In genomic region chr4:3715251-3716033, GRCh38 we compare ENCODE assay signal across 17 cellular contexts. TPM values are rescaled to one million over a fixed set of nuclear protein-coding genes. Genes with fewer than 3 reads are reported as not detected.
DNase-seq lines count a peak whose midpoint lies in the region; ATAC-seq and TF ChIP-seq lines count a peak whose summit lies in the region.
"Had no signal": no experiment of that assay in that cellular context is flagged by ENCODE, and none has a peak within 500 bp of the region (broad histone marks: within the 10 kb centered on the region; RNA-seq: fewer than 3 reads in every experiment).

No MANE protein-coding gene starts in this region.

- no peaks in the 10 kb centered on the region for H3K9me3 ChIP-seq in right cardiac atrium (ENCODE audit: control insufficient read depth, low read length)
- H3K9me3 ChIP-seq in duodenal mucosa (ENCODE audit: control insufficient read depth in 1 of 2, low read length in 2 of 2) = peaks cover 0 to 4% of the 10 kb centered on the region in 2 donors
- H3K9me3 ChIP-seq: Peyer's patch had no signal

- WGBS in right cardiac atrium = 66% methylated on average over 32 of the region's 32 CpGs

- intact Hi-C loops in right cardiac atrium (cut with DNase I) = no loop called here
- intact Hi-C loops in cardiac septum (cut with DNase I) = no loop called here

- H3K4me1 ChIP-seq in right cardiac atrium (ENCODE audit: control insufficient read depth, insufficient read depth, low read length) (no peaks in the 10 kb centered on the region), duodenal mucosa (ENCODE audit: control insufficient read depth in 1 of 2, insufficient read depth in 2 of 2, low read length in 2 of 2) (no peaks in the 10 kb centered on the region)
- H3K4me1 ChIP-seq: Peyer's patch had no signal

- no peaks in the 10 kb centered on the region for H3K36me3 ChIP-seq in duodenal mucosa (ENCODE audit: control insufficient read depth in 1 of 2, insufficient read depth in 2 of 2, low read length in 2 of 2)
- H3K36me3 ChIP-seq: Peyer's patch had no signal

- no peak overlapping the region for H3K9ac ChIP-seq in duodenal mucosa (ENCODE audit: low read depth in 1 of 2, low read length in 2 of 2)
- H3K9ac ChIP-seq: GM23248 had no signal

- H3K27ac ChIP-seq in right cardiac atrium (ENCODE audit: low read length) (no peak overlapping the region), duodenal mucosa (ENCODE audit: low read depth, low read length) (peak overlapping the region; percentile 41)
- H3K27ac ChIP-seq: GM23248, Peyer's patch had no signal

- ATAC-seq in right cardiac atrium = no peak
- no peak for ATAC-seq in GM21576 (IDR thresholded peaks at IDR 0.05; ENCODE audit: unreplicated experiment)
- no peak for ATAC-seq in HG03571 (IDR thresholded peaks at IDR 0.05; ENCODE audit: unreplicated experiment)

- H3K4me3 Mint-ChIP-seq in mesothelial cell of epicardium = no peak overlapping the region
- H3K4me3 Mint-ChIP-seq: CD4-positive, alpha-beta memory T cell; HFFc6 had no signal

- no peaks in the 10 kb centered on the region for H3K27me3 ChIP-seq in right cardiac atrium (ENCODE audit: control insufficient read depth, insufficient read depth)
- H3K27me3 ChIP-seq in duodenal mucosa (ENCODE audit: control insufficient read depth in 1 of 2, insufficient read depth in 2 of 2, low read length in 2 of 2) = peaks cover 2 to 5% of the 10 kb centered on the region in 2 donors
- H3K27me3 ChIP-seq: Peyer's patch had no signal

- no peak overlapping the region for H3K4me3 ChIP-seq in right cardiac atrium (ENCODE audit: low read length)
- H3K4me3 ChIP-seq in duodenal mucosa (ENCODE audit: low read depth in 1 of 2, low read length in 2 of 2) = no peak overlapping the region
- H3K4me3 ChIP-seq: GM23248, Peyer's patch had no signal

- peaks cover 5% of the 10 kb centered on the region for H3K36me3 Mint-ChIP-seq in mesothelial cell of epicardium
- H3K36me3 Mint-ChIP-seq: CD4-positive, alpha-beta memory T cell had no signal

- peaks cover 15% of the 10 kb centered on the region for H3K9me3 Mint-ChIP-seq in mesothelial cell of epicardium

- H3K27me3 Mint-ChIP-seq in mesothelial cell of epicardium (ENCODE audit: low read depth) = peaks cover 18% of the 10 kb centered on the region

- peak overlapping the region; percentile 11 for H3K27ac Mint-ChIP-seq in mesothelial cell of epicardium
- H3K27ac Mint-ChIP-seq: CD4-positive, alpha-beta memory T cell; HFFc6 had no signal

- peaks cover 9% of the 10 kb centered on the region for H3K4me1 Mint-ChIP-seq in mesothelial cell of epicardium
- H3K4me1 Mint-ChIP-seq: CD4-positive, alpha-beta memory T cell had no signal

- peak; percentile 4 to 46 (median 21) for DNase-seq in right cardiac atrium
- no peak for DNase-seq in cardiac septum (ENCODE audit: low spot score)
- no peak for DNase-seq in mesothelial cell of epicardium (ENCODE audit: low spot score in 2 of 2, unreplicated experiment in 2 of 2)
- no peak for DNase-seq in NCI-H2029 (lab: John Stamatoyannopoulos, UW)
- DNase-seq in midbrain (lab: John Stamatoyannopoulos, UW) = no peak
- DNase-seq: AML-193; CD4-positive, alpha-beta memory T cell; GM23248; HFFc6; MM.1S; NCI-H1105; NCI-H187; NCI-H510A treated with DMSO at 0.1 percent for 48 hours; Peyer's patch had no signal

- TF ChIP-seq CTCF in mesothelial cell of epicardium (IDR thresholded peaks at IDR 0.05; ENCODE audit: unreplicated experiment) = no peak

RNA-seq across cellular contexts. Expression of gene ADRA2C, which starts 50.7 kb away (rescaled TPM):
- total RNA-seq in right cardiac atrium (1 to 10 TPM; 3.0 to 4.6 (median 3.5) TPM), cardiac septum (5.4 TPM), mesothelial cell of epicardium (1.8 to 2.1 TPM (median 1.9 TPM) in 3 replicates)
- 4.8 TPM for polyA plus RNA-seq in right cardiac atrium
- total RNA-seq: CD4-positive, alpha-beta memory T cell had no signal
- polyA plus RNA-seq: CD4-positive, alpha-beta memory T cell had no signal

Comparison
In these comparisons a context has a peak if more than half of its experiments do, and no peak if none do; other contexts are left out.
1. DNase-seq: peak in right cardiac atrium (3 of 3); none in cardiac septum (single experiment), mesothelial cell of epicardium (0 of 2), NCI-H2029 (single experiment) and midbrain (single experiment).